ENCODE assay signal across 27 cellular contexts in the genomic region with DNA sequence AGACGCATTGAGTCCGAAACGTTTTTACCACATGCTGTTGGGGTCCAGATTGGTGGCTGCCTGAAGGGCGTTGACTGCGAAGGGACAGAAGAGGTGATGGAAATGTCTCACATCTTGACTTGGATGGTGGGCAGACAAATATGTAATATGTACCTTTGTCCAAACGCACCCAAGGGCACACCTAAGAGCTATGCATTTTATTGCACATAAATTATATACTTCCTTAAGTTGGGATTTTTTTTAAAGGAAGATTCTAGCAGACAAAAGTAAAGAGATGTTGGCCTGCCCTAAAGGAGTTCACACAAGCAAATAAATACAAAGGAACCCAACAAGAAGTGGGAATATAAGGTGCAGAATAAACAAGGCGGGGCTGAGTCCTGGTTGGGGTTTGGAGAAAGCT.
"Had no signal": no experiment of that assay in that cellular context is flagged by ENCODE, and none has a peak within 500 bp of the region (broad histone marks: within the 10 kb centered on the region; RNA-seq: fewer than 3 reads in every experiment).

No MANE protein-coding gene starts in this region.

- ATAC-seq: naive thymus-derived CD8-positive, alpha-beta T cell; psoas muscle; right cardiac atrium; stimulated activated effector memory CD8-positive, alpha-beta T cell treated with anti-CD3 and anti-CD28 coated beads, Interleukin-12 subunit alpha, Interleukin-12 subunit beta, amount 100 ng/mL, for 72 hours; stimulated activated naive B cell treated with anti-CD40 and anti-IgM and Interleukin-4, amounts not matched to agents 10 μg/mL and 1 μg/mL and 100 μg/mL, for 72 hours had no signal

- H3K9me3 Mint-ChIP-seq: stimulated activated effector memory CD8-positive, alpha-beta T cell treated with anti-CD3 and anti-CD28 coated beads, Interleukin-12 subunit alpha, Interleukin-12 subunit beta, amount 100 ng/mL, for 72 hours; stimulated activated naive CD8-positive, alpha-beta T cell treated with anti-CD3 and anti-CD28 coated beads, Interleukin-15, Interleukin-2, amounts not matched to agents 100 ng/mL and 50 ng/mL, for 24 hours had no signal

- H3K4me3 ChIP-seq: psoas muscle, right lobe of liver, sigmoid colon, stomach, thoracic aorta, thyroid gland, tibial nerve, upper lobe of left lung, vagina had no signal

- H3K79me2 ChIP-seq: parathyroid adenoma had no signal

- H3K4me3 Mint-ChIP-seq: naive thymus-derived CD8-positive, alpha-beta T cell; nephron progenitor cell; neural crest cell; stimulated activated effector memory CD8-positive, alpha-beta T cell treated with anti-CD3 and anti-CD28 coated beads, Interleukin-12 subunit alpha, Interleukin-12 subunit beta, amount 100 ng/mL, for 72 hours; stimulated activated naive B cell treated with anti-CD40 and anti-IgM and Interleukin-4, amounts not matched to agents 10 μg/mL and 1 μg/mL and 100 μg/mL, for 72 hours; stimulated activated naive CD8-positive, alpha-beta T cell treated with anti-CD3 and anti-CD28 coated beads, Interleukin-15, Interleukin-2, amounts not matched to agents 100 ng/mL and 50 ng/mL, for 24 hours had no signal

- H3K9ac ChIP-seq: parathyroid adenoma had no signal

- H3K27me3 Mint-ChIP-seq: naive thymus-derived CD8-positive, alpha-beta T cell; stimulated activated naive CD8-positive, alpha-beta T cell treated with anti-CD3 and anti-CD28 coated beads, Interleukin-15, Interleukin-2, amounts not matched to agents 100 ng/mL and 50 ng/mL, for 24 hours had no signal

- H3K36me3 ChIP-seq: neutrophil, right lobe of liver, sigmoid colon, stomach, thoracic aorta, thyroid gland, tibial nerve, upper lobe of left lung, vagina had no signal

- H3K9me3 ChIP-seq: neutrophil, psoas muscle, right lobe of liver, sigmoid colon, stomach, thoracic aorta, thyroid gland, tibial nerve, upper lobe of left lung, vagina had no signal

- H3K27me3 ChIP-seq: neutrophil, right lobe of liver, sigmoid colon, stomach, thyroid gland, tibial nerve, upper lobe of left lung, vagina had no signal

- H3K27ac Mint-ChIP-seq: nephron progenitor cell; progenitor cell of endocrine pancreas; stimulated activated effector memory CD8-positive, alpha-beta T cell treated with anti-CD3 and anti-CD28 coated beads, Interleukin-12 subunit alpha, Interleukin-12 subunit beta, amount 100 ng/mL, for 72 hours; stimulated activated naive B cell treated with anti-CD40 and anti-IgM and Interleukin-4, amounts not matched to agents 10 μg/mL and 1 μg/mL and 100 μg/mL, for 72 hours; stimulated activated naive CD8-positive, alpha-beta T cell treated with anti-CD3 and anti-CD28 coated beads, Interleukin-15, Interleukin-2, amounts not matched to agents 100 ng/mL and 50 ng/mL, for 24 hours had no signal

- H2AFZ ChIP-seq: parathyroid adenoma had no signal

- H3K27ac ChIP-seq: neutrophil, parathyroid adenoma, psoas muscle, right lobe of liver, sigmoid colon, stomach, thoracic aorta, thyroid gland, tibial nerve, upper lobe of left lung, vagina had no signal

- H3K36me3 Mint-ChIP-seq: stimulated activated effector memory CD8-positive, alpha-beta T cell treated with anti-CD3 and anti-CD28 coated beads, Interleukin-12 subunit alpha, Interleukin-12 subunit beta, amount 100 ng/mL, for 72 hours; stimulated activated naive B cell treated with anti-CD40 and anti-IgM and Interleukin-4, amounts not matched to agents 10 μg/mL and 1 μg/mL and 100 μg/mL, for 72 hours had no signal

- H3K4me1 ChIP-seq: parathyroid adenoma, psoas muscle, sigmoid colon, stomach, tibial nerve, upper lobe of left lung, vagina had no signal

- H3K4me1 Mint-ChIP-seq: neural crest cell had no signal

- DNase-seq: naive thymus-derived CD8-positive, alpha-beta T cell; nephron progenitor cell; nucleus accumbens; posterior cingulate gyrus; psoas muscle; right cardiac atrium; sigmoid colon; stimulated activated CD4-positive, alpha-beta T cell treated with anti-CD3 and anti-CD28 coated beads, Interleukin-15, amount 100 ng/mL, for 24 hours; stimulated activated CD4-positive, alpha-beta T cell treated with anti-CD3 and anti-CD28 coated beads, Interleukin-2, amount 100 ng/mL, for 24 hours; stimulated activated CD4-positive, alpha-beta T cell treated with anti-CD3 and anti-CD28 coated beads, Interleukin-2, amount 100 ng/mL, for 48 hours; stimulated activated CD4-positive, alpha-beta T cell treated with anti-CD3 and anti-CD28 coated beads, Interleukin-4, amount 100 ng/mL, for 24 hours; stimulated activated naive B cell treated with anti-CD40 and anti-IgM and Interleukin-4, amounts not matched to agents 10 μg/mL and 1 μg/mL and 100 μg/mL, for 72 hours; stimulated activated naive CD4-positive, alpha-beta T cell treated with Interleukin-2 at 50 U/mL for 16 hours; trophoblast cell; upper lobe of left lung had no signal
